ENCODE assay signal across 1 cellular context in genomic region chr16:30893744-30894539, GRCh38.
TF ChIP-seq lines count a peak whose summit lies in the region.

Gene BCL7C, minus strand, starts transcription at chr16:30894077. Its CDS starts 133 bp downstream, at chr16:30893944.

TF ChIP-seq in HepG2, 621 proteins besides CTCF, POLR2A, EP300 and RAD21 (continued from another document and continues in another):
- TF ChIP-seq, protein P1, sequence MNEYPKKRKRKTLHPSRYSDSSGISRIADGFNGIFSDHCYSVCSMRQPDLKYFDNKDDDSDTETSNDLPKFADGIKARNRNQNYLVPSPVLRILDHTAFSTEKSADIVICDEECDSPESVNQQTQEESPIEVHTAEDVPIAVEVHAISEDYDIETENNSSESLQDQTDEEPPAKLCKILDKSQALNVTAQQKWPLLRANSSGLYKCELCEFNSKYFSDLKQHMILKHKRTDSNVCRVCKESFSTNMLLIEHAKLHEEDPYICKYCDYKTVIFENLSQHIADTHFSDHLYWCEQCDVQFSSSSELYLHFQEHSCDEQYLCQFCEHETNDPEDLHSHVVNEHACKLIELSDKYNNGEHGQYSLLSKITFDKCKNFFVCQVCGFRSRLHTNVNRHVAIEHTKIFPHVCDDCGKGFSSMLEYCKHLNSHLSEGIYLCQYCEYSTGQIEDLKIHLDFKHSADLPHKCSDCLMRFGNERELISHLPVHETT (CRISPR knock-in tag; conservative IDR thresholded peaks at IDR 0.05): peak; percentile 95
- TF ChIP-seq ZGPAT (CRISPR knock-in tag; IDR thresholded peaks at IDR 0.05): peak; percentile 80
- no peak; the same call in none of the 2 replicates for TF ChIP-seq ZNF713 (CRISPR knock-in tag; IDR thresholded peaks at IDR 0.05)
- peak; percentile 91; the same call in 1 of the 2 replicates for TF ChIP-seq ZNF790 (CRISPR knock-in tag; IDR thresholded peaks at IDR 0.05; ENCODE audit: borderline replicate concordance)
- TF ChIP-seq ZNF629 (CRISPR knock-in tag; conservative IDR thresholded peaks at IDR 0.05): no peak; the same call in 1 of the 2 replicates
- TF ChIP-seq ELK4 (CRISPR knock-in tag; IDR thresholded peaks at IDR 0.05; ENCODE audit: borderline replicate concordance): peak; percentile 71; the same call in 1 of the 2 replicates
- TF ChIP-seq ZNF230 (CRISPR knock-in tag; IDR thresholded peaks at IDR 0.05): peak; percentile 88
- TF ChIP-seq, protein P2, sequence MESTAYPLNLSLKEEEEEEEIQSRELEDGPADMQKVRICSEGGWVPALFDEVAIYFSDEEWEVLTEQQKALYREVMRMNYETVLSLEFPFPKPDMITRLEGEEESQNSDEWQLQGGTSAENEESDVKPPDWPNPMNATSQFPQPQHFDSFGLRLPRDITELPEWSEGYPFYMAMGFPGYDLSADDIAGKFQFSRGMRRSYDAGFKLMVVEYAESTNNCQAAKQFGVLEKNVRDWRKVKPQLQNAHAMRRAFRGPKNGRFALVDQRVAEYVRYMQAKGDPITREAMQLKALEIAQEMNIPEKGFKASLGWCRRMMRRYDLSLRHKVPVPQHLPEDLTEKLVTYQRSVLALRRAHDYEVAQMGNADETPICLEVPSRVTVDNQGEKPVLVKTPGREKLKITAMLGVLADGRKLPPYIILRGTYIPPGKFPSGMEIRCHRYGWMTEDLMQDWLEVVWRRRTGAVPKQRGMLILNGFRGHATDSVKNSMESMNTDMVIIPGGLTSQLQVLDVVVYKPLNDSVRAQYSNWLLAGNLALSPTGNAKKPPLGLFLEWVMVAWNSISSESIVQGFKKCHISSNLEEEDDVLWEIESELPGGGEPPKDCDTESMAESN (CRISPR knock-in tag; conservative IDR thresholded peaks at IDR 0.05): peak; percentile 94
- no peak for TF ChIP-seq ZBTB37 (CRISPR knock-in tag; IDR thresholded peaks at IDR 0.05)
- peak; percentile 34; the same call in 1 of the 2 replicates for TF ChIP-seq PAWR (CRISPR knock-in tag; IDR thresholded peaks at IDR 0.05; ENCODE audit: borderline replicate concordance)
- TF ChIP-seq WIZ (CRISPR knock-in tag; IDR thresholded peaks at IDR 0.05): peak; percentile 96
- peak; percentile 99 for TF ChIP-seq MXD1 (CRISPR knock-in tag; IDR thresholded peaks at IDR 0.05)
- TF ChIP-seq, protein P3, sequence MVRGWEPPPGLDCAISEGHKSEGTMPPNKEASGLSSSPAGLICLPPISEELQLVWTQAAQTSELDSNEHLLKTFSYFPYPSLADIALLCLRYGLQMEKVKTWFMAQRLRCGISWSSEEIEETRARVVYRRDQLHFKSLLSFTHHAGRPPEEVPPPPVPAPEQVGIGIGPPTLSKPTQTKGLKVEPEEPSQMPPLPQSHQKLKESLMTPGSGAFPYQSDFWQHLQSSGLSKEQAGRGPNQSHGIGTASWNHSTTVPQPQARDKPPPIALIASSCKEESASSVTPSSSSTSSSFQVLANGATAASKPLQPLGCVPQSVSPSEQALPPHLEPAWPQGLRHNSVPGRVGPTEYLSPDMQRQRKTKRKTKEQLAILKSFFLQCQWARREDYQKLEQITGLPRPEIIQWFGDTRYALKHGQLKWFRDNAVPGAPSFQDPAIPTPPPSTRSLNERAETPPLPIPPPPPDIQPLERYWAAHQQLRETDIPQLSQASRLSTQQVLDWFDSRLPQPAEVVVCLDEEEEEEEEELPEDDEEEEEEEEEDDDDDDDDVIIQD (CRISPR knock-in tag; IDR thresholded peaks at IDR 0.05; ENCODE audit: low read depth): peak; percentile 42; the same call in 1 of the 2 replicates
- TF ChIP-seq CENPT (CRISPR knock-in tag; IDR thresholded peaks at IDR 0.05; ENCODE audit: low read depth): peak; percentile 99
- peak; percentile 82 for TF ChIP-seq DRAP1 (CRISPR knock-in tag; IDR thresholded peaks at IDR 0.05)
- TF ChIP-seq ZNF83 (CRISPR knock-in tag; IDR thresholded peaks at IDR 0.05; ENCODE audit: borderline replicate concordance): peak; percentile 99
- no peak for TF ChIP-seq ZNF460 (CRISPR knock-in tag; IDR thresholded peaks at IDR 0.05; ENCODE audit: borderline replicate concordance)
- peak; percentile 85; the same call in 1 of the 2 replicates for TF ChIP-seq ZNF768 (CRISPR knock-in tag; IDR thresholded peaks at IDR 0.05)
- peak; percentile 95 for TF ChIP-seq ZNF766 (CRISPR knock-in tag; IDR thresholded peaks at IDR 0.05; ENCODE audit: borderline replicate concordance)
- TF ChIP-seq KLF9 (CRISPR knock-in tag; IDR thresholded peaks at IDR 0.05; ENCODE audit: low read depth): peak; percentile 29; the same call in 1 of the 2 replicates
- no peak; the same call in 1 of the 2 replicates for TF ChIP-seq SP1 (IDR thresholded peaks at IDR 0.05)
- TF ChIP-seq SP1 (CRISPR knock-in tag; IDR thresholded peaks at IDR 0.05): peak; percentile 91
- TF ChIP-seq ZNF800 (CRISPR knock-in tag; IDR thresholded peaks at IDR 0.05): peak; percentile 88
- TF ChIP-seq RFXANK (CRISPR knock-in tag; IDR thresholded peaks at IDR 0.05): peak; percentile 71; the same call in 1 of the 2 replicates
- peak; percentile 78; the same call in 1 of the 2 replicates for TF ChIP-seq KDM1A (CRISPR knock-in tag; IDR thresholded peaks at IDR 0.05)
- no peak; the same call in 1 of the 2 replicates for TF ChIP-seq HNF1B (CRISPR knock-in tag; IDR thresholded peaks at IDR 0.05)
- TF ChIP-seq HNRNPH1 (optimal IDR thresholded peaks at IDR 0.05; ENCODE audit: low read depth, low read length): no peak
- peak; percentile 100 for TF ChIP-seq ZBTB7A (CRISPR knock-in tag; IDR thresholded peaks at IDR 0.05)
- TF ChIP-seq PLSCR1 (CRISPR knock-in tag; IDR thresholded peaks at IDR 0.05; ENCODE audit: borderline replicate concordance): no peak; the same call in 1 of the 2 replicates
- no peak for TF ChIP-seq NAIF1 (CRISPR knock-in tag; IDR thresholded peaks at IDR 0.05; ENCODE audit: borderline replicate concordance)
- TF ChIP-seq DNMT1 (CRISPR knock-in tag; IDR thresholded peaks at IDR 0.05): peak; percentile 99
- peak; percentile 99 for TF ChIP-seq ZNF761 (CRISPR knock-in tag; conservative IDR thresholded peaks at IDR 0.05)
- TF ChIP-seq NFYC (CRISPR knock-in tag; IDR thresholded peaks at IDR 0.05): peak; percentile 50; the same call in 1 of the 2 replicates
- peak; percentile 95; the same call in 1 of the 2 replicates for TF ChIP-seq ZNF552 (CRISPR knock-in tag; IDR thresholded peaks at IDR 0.05; ENCODE audit: borderline replicate concordance)
- no peak; the same call in 1 of the 2 replicates for TF ChIP-seq ZKSCAN8 (CRISPR knock-in tag; IDR thresholded peaks at IDR 0.05; ENCODE audit: borderline replicate concordance)
- peak; percentile 92 for TF ChIP-seq CHD2 (IDR thresholded peaks at IDR 0.05; ENCODE audit: low read depth, low read length)
- 0 out of 2 replicates have a peak, but pooled peaks have one; percentile 62 for TF ChIP-seq ZFP37 (CRISPR knock-in tag; IDR thresholded peaks at IDR 0.05; ENCODE audit: borderline replicate concordance)
